ENCODE assay signal across 17 cellular contexts in genomic region chr17:16269658-16270057, GRCh38. TPM values are rescaled to one million over a fixed set of nuclear protein-coding genes. Genes with fewer than 3 reads are reported as not detected.
DNase-seq lines count a peak whose midpoint lies in the region; ATAC-seq lines count a peak whose summit lies in the region.
"Had no signal": no experiment of that assay in that cellular context is flagged by ENCODE, and none has a peak within 500 bp of the region (broad histone marks: within the 10 kb centered on the region; RNA-seq: fewer than 3 reads in every experiment).

No MANE protein-coding gene starts in this region.

- peaks cover 0 to 14% of the 10 kb centered on the region in 2 donors for H3K36me3 Mint-ChIP-seq in CD4-positive, alpha-beta memory T cell
- H3K36me3 Mint-ChIP-seq in T-helper 17 cell (ENCODE audit: low read depth), result peaks cover 2% of the 10 kb centered on the region

- no peak overlapping the region for H3K4me3 ChIP-seq in CD4-positive, alpha-beta memory T cell (ENCODE audit: low read length in 2 of 2)
- H3K4me3 ChIP-seq: MG63, right lobe of liver, tibial nerve had no signal

- DNase-seq in AG08395 (ENCODE audit: low spot score), result peak; percentile 78
- DNase-seq in CD4-positive, alpha-beta memory T cell, result no peak
- no peak for DNase-seq in T-helper 17 cell
- peak; percentile 77 for DNase-seq in fibroblast of peridontal ligament (ENCODE audit: extremely low read depth)
- no peak for DNase-seq in left colon
- no peak for DNase-seq in head of caudate nucleus
- no peak for DNase-seq in LoVo (ENCODE audit: low spot score)
- DNase-seq: activated naive CD4-positive, alpha-beta T cell treated with anti-CD3 and anti-CD28 coated beads for 36 hours; COR-L47; GDM1; MG63; right lobe of liver; stimulated activated CD4-positive, alpha-beta T cell treated with anti-CD3 and anti-CD28 coated beads, Interleukin-4, amount 100 ng/mL, for 24 hours had no signal

- H3K4me3 Mint-ChIP-seq in CD4-positive, alpha-beta memory T cell, result peak overlapping the region in 5 of 8 donors; percentile 12 to 40 (median 28)
- no peak overlapping the region for H3K4me3 Mint-ChIP-seq in T-helper 17 cell
- H3K4me3 Mint-ChIP-seq: activated naive CD4-positive, alpha-beta T cell treated with anti-CD3 and anti-CD28 coated beads for 36 hours; dendritic cell treated with granulocyte-macrophage colony-stimulating factor and Interleukin-4, amounts not matched to agents 40 ng/mL and 50 ng/mL, for 4 days; memory B cell had no signal

- peak overlapping the region in 4 of 7 donors; percentile 42 to 70 (median 47) for H3K27ac Mint-ChIP-seq in CD4-positive, alpha-beta memory T cell
- peak overlapping the region; percentile 37 for H3K27ac Mint-ChIP-seq in T-helper 17 cell
- H3K27ac Mint-ChIP-seq: activated naive CD4-positive, alpha-beta T cell treated with anti-CD3 and anti-CD28 coated beads for 36 hours; dendritic cell treated with granulocyte-macrophage colony-stimulating factor and Interleukin-4, amounts not matched to agents 40 ng/mL and 50 ng/mL, for 4 days had no signal

- H3K27ac ChIP-seq in CD4-positive, alpha-beta memory T cell (ENCODE audit: low read depth, low read length), result no peak overlapping the region
- H3K27ac ChIP-seq: right lobe of liver, tibial nerve had no signal

- POLR2A ChIA-PET in CD4-positive, alpha-beta memory T cell (lab: Charles Lee; ENCODE audit: partially characterized antibody), result interaction anchor here (3.2 kb wide), 1 partner anchor 17 kb away, joined by 33 read pairs; no protein-coding TSS in a partner anchor

- intact Hi-C loops in CD4-positive, alpha-beta memory T cell (cut with micrococcal nuclease), result loop anchor here (2.0 kb wide), 1 partner anchor 83 kb away; the partner anchor contains the start of gene CENPV
- intact Hi-C loops in left colon (cut with DNase I, micrococcal nuclease), result no loop called here
- intact Hi-C loops in head of caudate nucleus (cut with DNase I), result no loop called here

- no peaks in the 10 kb centered on the region for H3K9me3 Mint-ChIP-seq in CD4-positive, alpha-beta memory T cell
- H3K9me3 Mint-ChIP-seq: activated naive CD4-positive, alpha-beta T cell treated with anti-CD3 and anti-CD28 coated beads for 36 hours; dendritic cell treated with granulocyte-macrophage colony-stimulating factor and Interleukin-4, amounts not matched to agents 40 ng/mL and 50 ng/mL, for 4 days had no signal

- H3K27me3 ChIP-seq in CD4-positive, alpha-beta memory T cell (ENCODE audit: insufficient read depth, low read length), result no peaks in the 10 kb centered on the region
- H3K27me3 ChIP-seq: MG63, right lobe of liver, tibial nerve had no signal

- peaks cover 35% of the 10 kb centered on the region for H3K4me1 ChIP-seq in CD4-positive, alpha-beta memory T cell (ENCODE audit: insufficient read depth, low read length)
- H3K4me1 ChIP-seq: right lobe of liver, tibial nerve had no signal

- CTCF ChIA-PET in CD4-positive, alpha-beta memory T cell (lab: Charles Lee; ENCODE audit: partially characterized antibody), result no interaction called here

- no peaks in the 10 kb centered on the region for H3K9me3 ChIP-seq in CD4-positive, alpha-beta memory T cell (ENCODE audit: control insufficient read depth in 1 of 2, low read length in 2 of 2)
- no peaks in the 10 kb centered on the region for H3K9me3 ChIP-seq in T-helper 17 cell (ENCODE audit: control insufficient read depth, low read length, poor library complexity, severe bottlenecking)
- H3K9me3 ChIP-seq: MG63, right lobe of liver, tibial nerve had no signal

- ATAC-seq in T-helper 17 cell (no peak), GM19035 (IDR thresholded peaks at IDR 0.05; ENCODE audit: unreplicated experiment) (no peak), left colon (no peak)
- ATAC-seq: right lobe of liver had no signal

- H3K27me3 Mint-ChIP-seq in CD4-positive, alpha-beta memory T cell, result no peaks in the 10 kb centered on the region
- no peaks in the 10 kb centered on the region for H3K27me3 Mint-ChIP-seq in T-helper 17 cell
- H3K27me3 Mint-ChIP-seq: dendritic cell treated with granulocyte-macrophage colony-stimulating factor and Interleukin-4, amounts not matched to agents 40 ng/mL and 50 ng/mL, for 4 days; memory B cell had no signal

- H3K36me3 ChIP-seq in CD4-positive, alpha-beta memory T cell (ENCODE audit: insufficient read depth, low read length), result no peaks in the 10 kb centered on the region
- H3K36me3 ChIP-seq: MG63, right lobe of liver, tibial nerve had no signal

- H3K4me1 Mint-ChIP-seq in CD4-positive, alpha-beta memory T cell, result peaks cover 20 to 46% (median 31%) of the 10 kb centered on the region in 4 donors
- H3K4me1 Mint-ChIP-seq in T-helper 17 cell, result peaks cover 24% of the 10 kb centered on the region

RNA-seq across cellular contexts. Expression of gene PIGL, which starts 52.6 kb away (rescaled TPM):
- total RNA-seq in CD4-positive, alpha-beta memory T cell, result 10 to 100 TPM; 71.0 to 71.1 TPM
- 10 to 100 TPM in 1 of 2 donors, 1 to 10 TPM in 1; 8.1 to 17.0 TPM for polyA plus RNA-seq in CD4-positive, alpha-beta memory T cell
- total RNA-seq in T-helper 17 cell (10 to 100 TPM; 54.5 to 69.0 TPM), left colon (10 to 100 TPM; 38.4 to 53.4 TPM)

RNA-seq across cellular contexts. Expression of gene NCOR1, which starts 54.3 kb away (rescaled TPM):
- 100 to 1,000 TPM; 156 to 169 TPM for total RNA-seq in CD4-positive, alpha-beta memory T cell
- 100 to 1,000 TPM in 1 of 2 donors, 10 to 100 TPM in 1; 26.4 to 168 TPM for polyA plus RNA-seq in CD4-positive, alpha-beta memory T cell
- total RNA-seq in T-helper 17 cell (100 to 1,000 TPM; 155 to 161 TPM), left colon (100 to 1,000 TPM; 181 to 257 TPM)

Comparison
In these comparisons a context has a peak if more than half of its experiments do, and no peak if none do; other contexts are left out.
1. DNase-seq: peak in AG08395 (single experiment) and fibroblast of peridontal ligament (single experiment); none in CD4-positive, alpha-beta memory T cell (0 of 5), T-helper 17 cell (0 of 3), left colon (0 of 2), head of caudate nucleus (0 of 42) and LoVo (single experiment).